In the genomic region with DNA sequence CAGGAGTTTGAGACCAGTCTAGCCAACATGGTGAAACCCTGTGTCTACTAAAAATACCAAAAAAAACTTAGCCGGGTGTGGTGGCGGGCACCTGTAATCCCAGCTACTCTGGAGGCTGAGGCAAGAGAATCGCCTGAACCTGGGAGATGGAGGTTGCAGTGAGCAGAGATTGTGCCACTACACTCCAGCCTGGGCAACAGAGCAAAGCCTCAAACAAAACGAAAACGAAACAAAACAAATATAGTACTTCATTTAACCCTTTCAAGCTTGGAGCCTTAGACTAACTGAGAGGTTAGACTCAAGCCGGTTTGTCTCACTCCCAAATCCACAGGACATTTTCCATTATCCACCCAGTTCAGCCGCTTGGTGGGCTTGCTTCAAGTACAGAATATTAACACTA, we compare ENCODE assay signal across 3 cellular contexts. TPM values are rescaled to one million over a fixed set of nuclear protein-coding genes. Genes with fewer than 3 reads are reported as not detected.
"Had no signal": no experiment of that assay in that cellular context is flagged by ENCODE, and none has a peak within 500 bp of the region (broad histone marks: within the 10 kb centered on the region; RNA-seq: fewer than 3 reads in every experiment).

No MANE protein-coding gene starts in this region.

RNA-seq across cellular contexts. Expression of gene CORT, which starts 7.6 kb away (rescaled TPM):
- total RNA-seq: lower leg skin, mesenteric fat pad, renal cortical epithelial cell had no signal
